Comparison of ENCODE assay signal across 15 cellular contexts in genomic region chr1:181219938-181220337, GRCh38.
"Had no signal": no experiment of that assay in that cellular context is flagged by ENCODE, and none has a peak within 500 bp of the region (broad histone marks: within the 10 kb centered on the region; RNA-seq: fewer than 3 reads in every experiment).

No MANE protein-coding gene starts in this region.

- H3K4me2 ChIP-seq: neural progenitor cell had no signal

- DNase-seq: activated CD4-positive, alpha-beta T cell treated with anti-CD3 and anti-CD28 coated beads, Interleukin-2, amount 50 U/mL, for 48 hours; activated naive CD4-positive, alpha-beta T cell treated with Interleukin-2 at 50 U/mL for 16 hours; colonic mucosa; esophagus squamous epithelium; heart right ventricle; naive B cell; T-helper 9 cell; upper lobe of right lung had no signal

- H3K27me3 ChIP-seq: colonic mucosa, gastroesophageal sphincter, neural progenitor cell, upper lobe of right lung had no signal

- H3K9me3 ChIP-seq: colonic mucosa, esophagus squamous epithelium, thoracic aorta, upper lobe of right lung had no signal

- H3K27ac ChIP-seq: colonic mucosa, gastroesophageal sphincter, neural progenitor cell, parathyroid adenoma, thoracic aorta, upper lobe of right lung, VCaP had no signal

- ATAC-seq: activated T-helper 17 cell treated with anti-CD3 and anti-CD28 coated beads, Interleukin-2, amount 50 U/mL, for 72 hours; gastroesophageal sphincter; heart right ventricle; stimulated activated effector memory CD8-positive, alpha-beta T cell treated with anti-CD3 and anti-CD28 coated beads, Interleukin-12 subunit alpha, Interleukin-12 subunit beta, amount 100 ng/mL, for 72 hours; upper lobe of right lung had no signal

- H3K36me3 ChIP-seq: colonic mucosa, esophagus squamous epithelium, gastroesophageal sphincter, heart right ventricle, neural progenitor cell, thoracic aorta, upper lobe of right lung had no signal

- H3K4me3 ChIP-seq: colonic mucosa, esophagus squamous epithelium, gastroesophageal sphincter, heart right ventricle, neural progenitor cell, thoracic aorta, upper lobe of right lung had no signal

- H3K79me2 ChIP-seq: parathyroid adenoma had no signal

- H3K4me1 ChIP-seq: colonic mucosa, gastroesophageal sphincter, parathyroid adenoma, upper lobe of right lung had no signal

- H3K9ac ChIP-seq: neural progenitor cell, parathyroid adenoma had no signal

- H2AFZ ChIP-seq: parathyroid adenoma had no signal
